8 cellular contexts compared by ENCODE assay signal in the genomic region with DNA sequence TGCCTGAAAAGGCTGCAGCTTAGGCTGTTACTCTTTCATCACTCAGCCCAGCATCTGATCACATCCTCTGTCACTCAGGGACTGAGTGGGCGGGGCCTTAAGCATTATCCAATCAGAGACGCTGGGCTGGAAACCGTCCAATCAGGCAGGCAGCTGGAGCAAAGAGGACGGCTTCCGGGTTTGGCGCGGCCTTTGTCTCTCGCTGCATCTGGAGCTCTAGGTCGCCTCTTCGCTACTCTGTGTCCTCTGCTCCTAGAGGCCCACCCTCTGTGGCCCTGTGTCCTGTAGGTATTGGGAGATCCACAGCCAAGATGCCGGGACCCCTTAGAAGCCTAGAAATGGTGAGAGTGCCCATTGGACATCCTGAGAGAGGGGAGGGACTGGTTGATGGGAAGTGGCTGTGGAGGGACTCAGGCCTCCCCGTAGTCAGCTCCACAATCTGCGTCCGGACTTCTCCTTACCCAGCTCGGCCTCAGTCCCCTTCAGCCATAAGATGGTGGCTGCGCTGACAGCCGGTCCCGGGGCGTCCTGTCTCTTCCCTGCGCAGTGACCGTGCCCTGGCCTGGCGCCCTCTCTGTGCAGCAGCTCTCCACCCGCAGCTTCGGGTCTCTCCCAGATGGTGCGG. TPM values are rescaled to one million over a fixed set of nuclear protein-coding genes. Genes with fewer than 3 reads are reported as not detected.
DNase-seq lines count a peak whose midpoint lies in the region; ATAC-seq and TF ChIP-seq lines count a peak whose summit lies in the region.

A gene (plus strand): TSS at position 195 of the 625 bp plus-strand sequence. CDS start 117 bp downstream, at position 312.

- DNase-seq in GM13976 (ENCODE audit: low spot score) (peak; percentile 76), fibroblast of peridontal ligament (ENCODE audit: extremely low read depth) (peak; percentile 97), naive B cell (peak; percentile 90)
- peak; percentile 81 for DNase-seq in activated T-helper 1 cell treated with anti-CD3 and anti-CD28 coated beads, Interleukin-12 subunit alpha, Interleukin-12 subunit beta, Interleukin-2, Interleukin-4 antibody, amounts not matched to agents 30 ng/mL and 10 ng/mL and 1 ng/mL, durations not matched to agents 14 hours and 24 hours and 36 hours (ENCODE audit: low spot score)
- peak; percentile 82 to 89 for DNase-seq in stimulated activated CD8-positive, alpha-beta memory T cell treated with anti-CD3 and anti-CD28 coated beads, Interleukin-7, amount 100 ng/mL, for 4 hours (ENCODE audit: low read depth in 2 of 2)

- no peaks in the 10 kb centered on the region for H4K20me1 ChIP-seq in OCI-LY1 (ENCODE audit: insufficient read depth, low read length)

- peaks cover 15% of the 10 kb centered on the region for H3K36me3 ChIP-seq in OCI-LY1 (ENCODE audit: insufficient read depth, low read length)

- no peaks in the 10 kb centered on the region for H3F3A ChIP-seq in OCI-LY1 (ENCODE audit: insufficient read depth, low read length)

- in situ Hi-C loops in GM13976 (cut with MboI; ENCODE audit: low sequenced_read_pairs, unreplicated experiment): no loop called here

- peak within 1 kb of the TSS; percentile 76 for H3K4me3 ChIP-seq in OCI-LY1 (ENCODE audit: low read depth, low read length, poor library complexity, severe bottlenecking)

- H3K9ac ChIP-seq in OCI-LY1 (ENCODE audit: low read length): peak within 1 kb of the TSS; percentile 67

- intact Hi-C loops in activated T-helper 1 cell treated with anti-CD3 and anti-CD28 coated beads, Interleukin-12 subunit alpha, Interleukin-12 subunit beta, Interleukin-2, Interleukin-4 antibody, amounts not matched to agents 30 ng/mL and 10 ng/mL and 1 ng/mL, durations not matched to agents 14 hours and 24 hours and 36 hours (cut with micrococcal nuclease): loop anchor here (2.0 to 10.0 kb wide), 2 partner anchors 72 to 502 kb away; a partner anchor contains a TSS

- H3K9me3 Mint-ChIP-seq in activated T-helper 1 cell treated with anti-CD3 and anti-CD28 coated beads, Interleukin-12 subunit alpha, Interleukin-12 subunit beta, Interleukin-2, Interleukin-4 antibody, amounts not matched to agents 30 ng/mL and 10 ng/mL and 1 ng/mL, durations not matched to agents 14 hours and 24 hours and 36 hours: peaks cover 51% of the 10 kb centered on the region
- peaks cover 0 to 14% (median 7%) of the 10 kb centered on the region in 7 donors for H3K9me3 Mint-ChIP-seq in naive B cell

- peak within 1 kb of the TSS; percentile 95 for H3K4me3 Mint-ChIP-seq in activated T-helper 1 cell treated with anti-CD3 and anti-CD28 coated beads, Interleukin-12 subunit alpha, Interleukin-12 subunit beta, Interleukin-2, Interleukin-4 antibody, amounts not matched to agents 30 ng/mL and 10 ng/mL and 1 ng/mL, durations not matched to agents 14 hours and 24 hours and 36 hours
- H3K4me3 Mint-ChIP-seq in naive B cell: peak within 1 kb of the TSS; percentile 95 to 100 (median 99)

- H2AFZ ChIP-seq in OCI-LY1 (ENCODE audit: low read length): no peak within 1 kb of the TSS

- peak within 1 kb of the TSS; percentile 87 for H3K27ac Mint-ChIP-seq in activated T-helper 1 cell treated with anti-CD3 and anti-CD28 coated beads, Interleukin-12 subunit alpha, Interleukin-12 subunit beta, Interleukin-2, Interleukin-4 antibody, amounts not matched to agents 30 ng/mL and 10 ng/mL and 1 ng/mL, durations not matched to agents 14 hours and 24 hours and 36 hours
- H3K27ac Mint-ChIP-seq in naive B cell: peak within 1 kb of the TSS; percentile 89 to 98 (median 96)

- ATAC-seq in HG02885 (IDR thresholded peaks at IDR 0.05; ENCODE audit: poor library complexity, unreplicated experiment): peak; percentile 81
- ATAC-seq in naive B cell (ENCODE audit: low read depth in 2 of 2): peak; percentile 96 to 97
- ATAC-seq in GM18520 (IDR thresholded peaks at IDR 0.05; ENCODE audit: unreplicated experiment): no peak

- H3K36me3 Mint-ChIP-seq in activated T-helper 1 cell treated with anti-CD3 and anti-CD28 coated beads, Interleukin-12 subunit alpha, Interleukin-12 subunit beta, Interleukin-2, Interleukin-4 antibody, amounts not matched to agents 30 ng/mL and 10 ng/mL and 1 ng/mL, durations not matched to agents 14 hours and 24 hours and 36 hours (ENCODE audit: low read depth): peaks cover 26% of the 10 kb centered on the region
- peaks cover 11 to 13% of the 10 kb centered on the region in 2 donors for H3K36me3 Mint-ChIP-seq in naive B cell

- 0 out of 2 replicates have a peak, but pooled peaks cover 4% of the 10 kb centered on the region for H3K9me3 ChIP-seq in OCI-LY1 (ENCODE audit: low read length)

- H3K27me3 ChIP-seq in OCI-LY1 (ENCODE audit: insufficient read depth, low read length): no peaks in the 10 kb centered on the region

- H3K9me2 ChIP-seq in OCI-LY1 (ENCODE audit: low read depth, low read length): no peaks in the 10 kb centered on the region

- H3K4me1 Mint-ChIP-seq in activated T-helper 1 cell treated with anti-CD3 and anti-CD28 coated beads, Interleukin-12 subunit alpha, Interleukin-12 subunit beta, Interleukin-2, Interleukin-4 antibody, amounts not matched to agents 30 ng/mL and 10 ng/mL and 1 ng/mL, durations not matched to agents 14 hours and 24 hours and 36 hours (ENCODE audit: low read depth): peaks cover 8% of the 10 kb centered on the region
- peaks cover 31 to 63% (median 41%) of the 10 kb centered on the region in 3 donors for H3K4me1 Mint-ChIP-seq in naive B cell

- H3K4me2 ChIP-seq in OCI-LY1 (ENCODE audit: low read length): peak within 1 kb of the TSS; percentile 78

- TF ChIP-seq CTCF in GM13976 (IDR thresholded peaks at IDR 0.05; ENCODE audit: borderline replicate concordance, control extremely low read depth, extremely low read depth, insufficient read depth, missing control alignments): no peak
- TF ChIP-seq CTCF in OCI-LY1 (IDR thresholded peaks at IDR 0.05; ENCODE audit: low read length): no peak

- H3K27me3 Mint-ChIP-seq in activated T-helper 1 cell treated with anti-CD3 and anti-CD28 coated beads, Interleukin-12 subunit alpha, Interleukin-12 subunit beta, Interleukin-2, Interleukin-4 antibody, amounts not matched to agents 30 ng/mL and 10 ng/mL and 1 ng/mL, durations not matched to agents 14 hours and 24 hours and 36 hours (ENCODE audit: insufficient read depth): no peaks in the 10 kb centered on the region
- no peaks in the 10 kb centered on the region for H3K27me3 Mint-ChIP-seq in naive B cell

- H3K79me2 ChIP-seq in OCI-LY1 (ENCODE audit: insufficient read depth, low read length): no peaks in the 10 kb centered on the region

- H3K27ac ChIP-seq in OCI-LY1 (ENCODE audit: low read depth, low read length, poor library complexity, severe bottlenecking): peak within 1 kb of the TSS; percentile 25

- peaks cover 8% of the 10 kb centered on the region for H3K4me1 ChIP-seq in OCI-LY1 (ENCODE audit: insufficient read depth, low read length, severe bottlenecking)

RNA-seq across cellular contexts. Expression of the gene that starts here (rescaled TPM):
- total RNA-seq in activated T-helper 1 cell treated with anti-CD3 and anti-CD28 coated beads, Interleukin-12 subunit alpha, Interleukin-12 subunit beta, Interleukin-2, Interleukin-4 antibody, amounts not matched to agents 30 ng/mL and 10 ng/mL and 1 ng/mL, durations not matched to agents 14 hours and 24 hours and 36 hours: 4.0 TPM in 2 replicates
- polyA plus RNA-seq in naive B cell (ENCODE audit: low read depth in 6 of 6): 10 to 100 TPM in 1 of 6 donors, 1 to 10 TPM in 5; 6.4 to 13.9 (median 8.2) TPM
